ENCODE assay signal across 9 cellular contexts in genomic region chr5:84406111-84406510, GRCh38. TPM values are rescaled to one million over a fixed set of nuclear protein-coding genes. Genes with fewer than 3 reads are reported as not detected.
"Had no signal": no experiment of that assay in that cellular context is flagged by ENCODE, and none has a peak within 500 bp of the region (broad histone marks: within the 10 kb centered on the region; RNA-seq: fewer than 3 reads in every experiment).

No MANE protein-coding gene starts in this region.

- H3K9me3 ChIP-seq: HAP-1 had no signal

- ATAC-seq: HCT116, HepG2 had no signal

- H3K4me3 ChIP-seq: GM23248, HAP-1 had no signal

- H3K36me3 ChIP-seq: HAP-1 had no signal

- H3K27me3 Mint-ChIP-seq: IgD-negative memory B cell had no signal

- H3K27ac ChIP-seq: GM23248, HL-60 had no signal

- H3K36me3 Mint-ChIP-seq: IgD-negative memory B cell had no signal

- H3K4me1 ChIP-seq: HAP-1 had no signal

- H3K27ac Mint-ChIP-seq: HFFc6, IgD-negative memory B cell had no signal

- H3K4me3 Mint-ChIP-seq: HFFc6, IgD-negative memory B cell had no signal

- H3K9me3 Mint-ChIP-seq: IgD-negative memory B cell had no signal

- FAIRE-seq: HepG2 had no signal

- H2AFZ ChIP-seq: GM23248 had no signal

- DNase-seq: GM23248, GOT3, H7, HFFc6 had no signal

- H3K4me1 Mint-ChIP-seq: IgD-negative memory B cell had no signal

- H3K9ac ChIP-seq: GM23248 had no signal

RNA-seq across cellular contexts. Expression of gene EDIL3, which starts 21.4 kb away (rescaled TPM):
- total RNA-seq: HepG2 had no signal
- polyA plus RNA-seq: IgD-negative memory B cell had no signal
